28 cellular contexts compared by ENCODE assay signal in genomic region chr19:53518716-53519115, GRCh38. TPM values are rescaled to one million over a fixed set of nuclear protein-coding genes. Genes with fewer than 3 reads are reported as not detected.
DNase-seq lines count a peak whose midpoint lies in the region; ATAC-seq and TF ChIP-seq lines count a peak whose summit lies in the region.
"Had no signal": no experiment of that assay in that cellular context is flagged by ENCODE, and none has a peak within 500 bp of the region (broad histone marks: within the 10 kb centered on the region; RNA-seq: fewer than 3 reads in every experiment).

No MANE protein-coding gene starts in this region.

- no peak for DNase-seq in T-cell
- DNase-seq in memory B cell (ENCODE audit: low spot score in 2 of 2): no peak
- no peak for DNase-seq in prostate gland (ENCODE audit: low spot score)
- DNase-seq in cortex of kidney (lab: John Stamatoyannopoulos, UW): no peak
- DNase-seq in NCI-H187 treated with DMSO at 0.1 percent for 48 hours (lab: John Stamatoyannopoulos, UW): no peak
- DNase-seq: activated CD4-positive, alpha-beta memory T cell treated with anti-CD3 and anti-CD28 coated beads for 36 hours; activated CD8-positive, alpha-beta memory T cell treated with anti-CD3 and anti-CD28 coated beads, Interleukin-2, amount 50 U/mL, for 48 hours; COR-L47; DND-41; effector CD8-positive, alpha-beta T cell; foreskin fibroblast; GOT3; IMR-90; left lung; mucosa of descending colon; NCI-H1105 treated with DMSO at 0.1 percent for 48 hours; NCI-H2081; NCI-H345; NCI-H774; occipital lobe; spleen; stimulated activated CD4-positive, alpha-beta T cell treated with anti-CD3 and anti-CD28 coated beads, Interleukin-4, amount 100 ng/mL, for 1 hour; stimulated activated naive CD4-positive, alpha-beta T cell; T1000 had no signal

- ATAC-seq in T-cell (replicated peaks in 1 of 4) (no peak), memory B cell (ENCODE audit: low read depth) (no peak), GM21786 (IDR thresholded peaks at IDR 0.05; ENCODE audit: unreplicated experiment) (no peak)
- ATAC-seq: left lung, mucosa of descending colon had no signal

- WGBS in prostate gland: 43% methylated on average over 1 of the region's 1 CpG

- no peaks in the 10 kb centered on the region for H3K27me3 Mint-ChIP-seq in T-cell
- no peaks in the 10 kb centered on the region for H3K27me3 Mint-ChIP-seq in memory B cell

- H3K27ac Mint-ChIP-seq in T-cell (no peak overlapping the region), memory B cell (no peak overlapping the region)
- H3K27ac Mint-ChIP-seq: activated T-helper 2 cell treated with anti-CD3 and anti-CD28 coated beads, Interferon-gamma antibody, Interleukin-2, Interleukin-4, amounts not matched to agents 10 μg/mL and 5 μg/mL and 100 μg/mL, durations not matched to agents 14 hours and 24 hours and 36 hours had no signal

- H3K4me1 Mint-ChIP-seq in T-cell (peaks cover 14 to 22% (median 20%) of the 10 kb centered on the region in 3 donors), memory B cell (peaks cover 10% of the 10 kb centered on the region)

- CTCF ChIA-PET in T-cell (lab: Charles Lee): no interaction called here

- H3K27ac ChIP-seq in C4-2B: peak overlapping the region; percentile 70; the same call in 1 of the 2 replicates
- H3K27ac ChIP-seq in prostate gland: peak overlapping the region; percentile 79 to 81
- H3K27ac ChIP-seq: left lung, spleen, thoracic aorta had no signal

- H3K9me3 Mint-ChIP-seq in T-cell: peaks cover 9 to 22% (median 9%) of the 10 kb centered on the region in 3 donors
- peaks cover 8% of the 10 kb centered on the region for H3K9me3 Mint-ChIP-seq in memory B cell

- H3K27me3 ChIP-seq in prostate gland (replicated peaks; ENCODE audit: insufficient read depth): no peaks in the 10 kb centered on the region
- H3K27me3 ChIP-seq: left lung, spleen had no signal

- no peaks in the 10 kb centered on the region for H3K36me3 ChIP-seq in prostate gland
- H3K36me3 ChIP-seq: left lung, spleen, thoracic aorta had no signal

- TF ChIP-seq POLR2A in prostate gland (IDR thresholded peaks at IDR 0.05): no peak

- intact Hi-C loops in prostate gland (cut with DNase I): loop anchor here (5.0 kb wide), 1 partner anchor 91 kb away; no protein-coding TSS in a partner anchor

- H3K4me3 Mint-ChIP-seq in T-cell (peak overlapping the region in 2 of 3 donors; percentile 6 to 29), memory B cell (peak overlapping the region; percentile 66)
- H3K4me3 Mint-ChIP-seq: activated CD4-positive, alpha-beta memory T cell treated with anti-CD3 and anti-CD28 coated beads for 36 hours had no signal

- H3K4me3 ChIP-seq in prostate gland: no peak overlapping the region
- H3K4me3 ChIP-seq: left lung, mucosa of descending colon, spleen, thoracic aorta had no signal

- TF ChIP-seq CTCF in C4-2B (conservative IDR thresholded peaks at IDR 0.05) (no peak), prostate gland (IDR thresholded peaks at IDR 0.05) (no peak)

- H3K36me3 Mint-ChIP-seq in T-cell: peaks cover 12% of the 10 kb centered on the region
- H3K36me3 Mint-ChIP-seq in memory B cell: peaks cover 7% of the 10 kb centered on the region

- H3K4me1 ChIP-seq in prostate gland (replicated peaks): peaks cover 7% of the 10 kb centered on the region

- no peaks in the 10 kb centered on the region for H3K9me3 ChIP-seq in prostate gland
- H3K9me3 ChIP-seq: thoracic aorta had no signal

- POLR2A ChIA-PET in T-cell (lab: Charles Lee): no interaction called here

RNA-seq across cellular contexts. Expression of gene ZNF331, which starts 19.2 kb away (rescaled TPM):
- total RNA-seq in T-cell (100 to 1,000 TPM in 2 of 5 donors, 10 to 100 TPM in 3; 35.9 to 455 (median 48.5) TPM), prostate gland (10 to 100 TPM; 30.6 to 39.6 TPM)

RNA-seq across cellular contexts. Expression of gene ZNF813, which starts 51.2 kb away (rescaled TPM):
- total RNA-seq in T-cell: 1 to 10 TPM; 4.4 to 7.6 (median 6.6) TPM
- total RNA-seq in prostate gland: 1 to 10 TPM; 6.8 to 9.1 TPM
